ENCODE assay signal across 1 cellular context in the genomic region with DNA sequence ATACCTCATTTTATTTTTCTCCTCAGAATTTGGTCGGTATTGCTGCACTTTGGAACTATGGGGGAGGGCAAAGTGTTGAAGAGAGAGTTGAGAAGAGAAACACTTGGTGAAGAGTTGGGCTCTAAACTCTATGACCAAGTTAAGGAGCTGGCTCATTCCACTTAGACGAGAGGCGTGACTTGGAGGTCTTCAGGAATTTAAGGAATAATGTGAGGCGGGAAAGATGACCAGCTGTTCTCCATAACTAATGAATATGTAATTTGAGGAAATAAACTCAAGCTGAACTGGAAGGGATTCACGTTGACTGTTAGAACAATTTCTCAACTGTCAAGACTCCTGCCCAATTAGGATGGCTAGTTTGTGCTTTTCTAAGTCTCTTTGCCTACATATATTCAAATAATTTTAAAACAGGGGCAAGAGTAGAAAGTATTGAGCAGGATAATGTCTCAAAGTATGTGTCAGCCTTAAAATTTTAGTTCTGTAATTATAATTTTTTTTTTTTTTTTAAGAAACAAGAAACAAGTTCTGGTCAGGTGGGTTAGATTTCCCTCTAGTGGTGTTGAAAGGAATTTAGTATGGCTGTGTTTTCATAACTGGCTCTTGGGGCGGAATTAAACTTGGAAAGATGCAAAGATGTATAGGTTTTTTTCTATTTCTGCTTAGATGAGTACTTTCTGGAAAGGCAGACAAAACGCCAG.
TF ChIP-seq lines count a peak whose summit lies in the region.

No MANE protein-coding gene starts in this region.

TF ChIP-seq in H1, 55 proteins besides CTCF, POLR2A, EP300 and RAD21 (continued from another document):
- TF ChIP-seq CBX8 (IDR thresholded peaks at IDR 0.05; ENCODE audit: borderline replicate concordance, low read depth, low read length) (no peak), KDM1A (IDR thresholded peaks at IDR 0.05; ENCODE audit: borderline replicate concordance, low read length) (no peak), CTBP2 (IDR thresholded peaks at IDR 0.05; ENCODE audit: borderline replicate concordance, insufficient read depth, insufficient read length, low read length) (no peak), TCF12 (IDR thresholded peaks at IDR 0.05; ENCODE audit: low read depth, low read length) (no peak), JUN (IDR thresholded peaks at IDR 0.05; ENCODE audit: low read depth, low read length) (no peak)
